In the genomic region with DNA sequence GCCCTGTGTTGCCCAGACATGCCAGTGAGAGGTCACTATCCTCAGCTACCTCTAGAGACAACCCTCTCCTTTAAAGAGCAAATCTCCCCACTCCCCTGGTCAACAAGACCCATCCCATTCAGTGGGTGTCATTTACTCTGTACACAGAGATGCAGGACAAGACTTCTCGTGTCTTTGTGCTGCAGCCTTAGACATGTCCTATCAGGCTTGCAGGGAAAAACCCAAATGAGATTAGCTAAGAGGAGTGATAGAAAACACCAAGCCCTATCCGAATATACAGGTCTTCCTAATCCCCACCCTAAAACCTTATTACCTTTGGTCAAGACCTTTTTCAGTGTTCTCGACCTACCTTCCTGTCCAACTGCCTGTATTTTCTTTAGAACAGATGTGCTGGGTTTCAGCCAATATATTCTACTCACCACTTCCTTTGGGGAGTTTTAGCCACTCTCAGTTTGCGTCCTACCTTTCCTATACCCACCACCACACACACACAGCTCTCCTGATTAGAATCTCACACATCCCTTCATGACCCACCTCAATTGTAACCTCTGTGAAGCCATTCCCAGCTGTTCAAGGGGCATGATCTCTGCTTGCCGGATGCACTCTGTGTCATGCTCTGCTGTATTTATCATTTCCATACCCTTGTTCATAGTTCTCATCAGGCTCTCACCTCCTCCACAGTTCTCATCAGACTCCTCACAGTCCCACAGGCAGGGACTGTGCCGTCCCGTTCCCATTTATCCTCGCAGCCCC, we compare ENCODE assay signal across 9 cellular contexts. TPM values are rescaled to one million over a fixed set of nuclear protein-coding genes. Genes with fewer than 3 reads are reported as not detected.
DNase-seq lines count a peak whose midpoint lies in the region; ATAC-seq and TF ChIP-seq lines count a peak whose summit lies in the region.
"Had no signal": no experiment of that assay in that cellular context is flagged by ENCODE, and none has a peak within 500 bp of the region (broad histone marks: within the 10 kb centered on the region; RNA-seq: fewer than 3 reads in every experiment).

No MANE protein-coding gene starts in this region.

- H3K36me3 ChIP-seq in SK-N-SH (replicated peaks in 1 of 2; ENCODE audit: control insufficient read depth in 1 of 2, insufficient read depth in 2 of 2, low read length in 1 of 2) (peaks cover 17 to 23% of the 10 kb centered on the region in 2 experiments), smooth muscle cell (ENCODE audit: low read depth) (no peaks in the 10 kb centered on the region)

- CTCF ChIA-PET in SK-N-SH (lab: Yijun Ruan, JAX): interaction anchor here (1.0 to 1.2 kb wide), 2 partner anchors 13 to 15 kb away, joined by 3 read pairs; no protein-coding TSS in a partner anchor

- H3K4me3 Mint-ChIP-seq in T-helper 17 cell: peak overlapping the region; percentile 67

- H3K27me3 ChIP-seq in SK-N-SH (ENCODE audit: insufficient read depth): no peaks in the 10 kb centered on the region
- H3K27me3 ChIP-seq in smooth muscle cell (ENCODE audit: low read depth): no peaks in the 10 kb centered on the region

- H3K9ac ChIP-seq in SK-N-SH (no peak overlapping the region; the same call in 1 of the 2 replicates), smooth muscle cell (ENCODE audit: low read depth) (no peak overlapping the region)

- peaks cover 34% of the 10 kb centered on the region for H3K4me1 Mint-ChIP-seq in T-helper 17 cell

- no peaks in the 10 kb centered on the region for H3K9me2 ChIP-seq in SK-N-SH

- H3K36me3 Mint-ChIP-seq in T-helper 17 cell (ENCODE audit: low read depth): peaks cover 5% of the 10 kb centered on the region

- H3K4me3 ChIP-seq in SK-N-SH (ENCODE audit: low read depth in 2 of 2, low read length in 1 of 2) (no peak overlapping the region), smooth muscle cell (no peak overlapping the region)
- H3K4me3 ChIP-seq: A549 had no signal

- no peaks in the 10 kb centered on the region for H4K20me1 ChIP-seq in SK-N-SH (ENCODE audit: insufficient read depth)
- no peaks in the 10 kb centered on the region for H4K20me1 ChIP-seq in smooth muscle cell (ENCODE audit: low read depth)

- ATAC-seq in SK-N-SH treated with all-trans-retinoic acid at 6 μM for 48 hours (no peak), HG02884 (IDR thresholded peaks at IDR 0.05; ENCODE audit: unreplicated experiment) (peak; percentile 55), T-helper 17 cell (peak; percentile 39)
- ATAC-seq: A549 had no signal

- H3K4me2 ChIP-seq in SK-N-SH (peak overlapping the region; percentile 54), smooth muscle cell (no peak overlapping the region)
- H3K4me2 ChIP-seq: A549 had no signal

- H3K4me1 ChIP-seq in SK-N-SH (ENCODE audit: control insufficient read depth in 1 of 2, insufficient read depth in 2 of 2, low read depth in 1 of 2, low read length in 1 of 2) (peaks cover 44 to 70% of the 10 kb centered on the region in 2 experiments), smooth muscle cell (ENCODE audit: low read depth) (peaks cover 13% of the 10 kb centered on the region)

- H3F3A ChIP-seq in SK-N-SH (replicated peaks; ENCODE audit: insufficient read depth) (peaks cover 44% of the 10 kb centered on the region), smooth muscle cell (ENCODE audit: low read depth) (peaks cover 7% of the 10 kb centered on the region)

- H3K27ac ChIP-seq in SK-N-SH (ENCODE audit: low read depth in 2 of 2, low read length in 1 of 2) (peak overlapping the region; percentile 87), smooth muscle cell (ENCODE audit: low read depth) (peak overlapping the region; percentile 71)

- POLR2A ChIA-PET in SK-N-SH (lab: Yijun Ruan, JAX): no interaction called here

- TF ChIP-seq CTCF in SK-N-SH (IDR thresholded peaks at IDR 0.05) (no peak), smooth muscle cell (IDR thresholded peaks at IDR 0.05; ENCODE audit: borderline replicate concordance, insufficient read depth, poor library complexity, severe bottlenecking) (no peak)

- DNase-seq in SK-N-SH (no peak), T-helper 17 cell (no peak), smooth muscle cell (lab: John Stamatoyannopoulos, UW; ENCODE audit: unreplicated experiment) (no peak), amniotic stem cell (lab: John Stamatoyannopoulos, UW) (no peak), NOMO-1 treated with DMSO at 0.1 percent for 48 hours (lab: John Stamatoyannopoulos, UW; ENCODE audit: unreplicated experiment) (no peak)
- DNase-seq in stimulated activated CD4-positive, alpha-beta T cell treated with anti-CD3 and anti-CD28 coated beads, Interleukin-4, amount 100 ng/mL, for 1 hour: no peak

- peak overlapping the region; percentile 81 for H3K27ac Mint-ChIP-seq in T-helper 17 cell

- no peaks in the 10 kb centered on the region for H3K27me3 Mint-ChIP-seq in T-helper 17 cell

- WGBS in SK-N-SH (ENCODE audit: low lambda C conversion rate): 86% methylated on average over 8 of the region's 8 CpGs
- 86% methylated on average over 8 of the region's 8 CpGs for WGBS in smooth muscle cell (ENCODE audit: low lambda C conversion rate)

- TF ChIP-seq RAD21 in SK-N-SH (IDR thresholded peaks at IDR 0.05; ENCODE audit: low read length): no peak

- H3K79me2 ChIP-seq in SK-N-SH (ENCODE audit: insufficient read depth) (peaks cover 82% of the 10 kb centered on the region), smooth muscle cell (ENCODE audit: low read depth) (peaks cover 42% of the 10 kb centered on the region)

- H3K9me3 ChIP-seq in SK-N-SH: no peaks in the 10 kb centered on the region
- no peaks in the 10 kb centered on the region for H3K9me3 ChIP-seq in T-helper 17 cell (ENCODE audit: control insufficient read depth, low read length, poor library complexity, severe bottlenecking)
- H3K9me3 ChIP-seq in smooth muscle cell (replicated peaks; ENCODE audit: low read depth): no peaks in the 10 kb centered on the region
- H3K9me3 ChIP-seq: A549 had no signal

- no peak for TF ChIP-seq EP300 in SK-N-SH (IDR thresholded peaks at IDR 0.05; ENCODE audit: borderline replicate concordance in 1 of 2, low read depth in 1 of 2, low read length in 1 of 2)

- no peak overlapping the region for H2AFZ ChIP-seq in SK-N-SH (ENCODE audit: low read depth)
- no peak overlapping the region for H2AFZ ChIP-seq in smooth muscle cell (ENCODE audit: low read depth)

TF ChIP-seq in SK-N-SH, 30 proteins besides CTCF, POLR2A, EP300 and RAD21:
- TF ChIP-seq TEAD4 (IDR thresholded peaks at IDR 0.05; ENCODE audit: borderline replicate concordance, insufficient read depth) (no peak), NFIC (IDR thresholded peaks at IDR 0.05; ENCODE audit: borderline replicate concordance) (0 out of 2 replicates have a peak, but pooled peaks have one; percentile 52)

TF ChIP-seq in SK-N-SH treated with all-trans-retinoic acid at 6 μM for 48 hours, 23 proteins besides CTCF, POLR2A, EP300 and RAD21:
- TF ChIP-seq ISL1 (CRISPR knock-in tag; IDR thresholded peaks at IDR 0.05) (no peak), ZC3H10 (CRISPR knock-in tag; IDR thresholded peaks at IDR 0.05) (no peak), PPARA (CRISPR knock-in tag; IDR thresholded peaks at IDR 0.05; ENCODE audit: borderline replicate concordance) (no peak), ZNF70 (CRISPR knock-in tag; IDR thresholded peaks at IDR 0.05) (no peak)

RNA-seq across cellular contexts. Expression of a gene that starts 39.7 kb away (rescaled TPM):
- polyA plus RNA-seq in SK-N-SH (2012; rRNA removed) (26.4 and 36.0 TPM in 2 replicates), smooth muscle cell (17.2 and 18.2 TPM in 2 replicates)
- polyA plus RNA-seq in SK-N-SH (2012; cell fraction: cytosol; rRNA removed): 23.9 and 25.6 TPM in 2 replicates
- 39.6 and 52.6 TPM in 2 replicates for polyA plus RNA-seq in SK-N-SH (2012; cell fraction: nucleus; rRNA removed)
- total RNA-seq in T-helper 17 cell (1 to 10 TPM; 8.6 to 8.9 TPM), smooth muscle cell (32.0 and 35.6 TPM in 2 replicates)
